In genomic region chr17:69015631-69016030, GRCh38 we compare ENCODE assay signal across 1 cellular context.
TF ChIP-seq lines count a peak whose summit lies in the region.

No MANE protein-coding gene starts in this region.

TF ChIP-seq in HepG2, 621 proteins besides CTCF, POLR2A, EP300 and RAD21 (continued from another document):
- TF ChIP-seq ZNF280B (CRISPR knock-in tag; IDR thresholded peaks at IDR 0.05; ENCODE audit: borderline replicate concordance) (no peak), NFE2L1 (CRISPR knock-in tag; IDR thresholded peaks at IDR 0.05; ENCODE audit: borderline replicate concordance) (no peak), RARA (CRISPR knock-in tag; IDR thresholded peaks at IDR 0.05) (peak; percentile 46; the same call in 1 of the 2 replicates), NR2F2 (IDR thresholded peaks at IDR 0.05; ENCODE audit: borderline replicate concordance, low read depth) (peak; percentile 69), HNRNPK (IDR thresholded peaks at IDR 0.05; ENCODE audit: low read depth, low read length, poor library complexity, severe bottlenecking) (no peak), RBM22 (optimal IDR thresholded peaks at IDR 0.05; ENCODE audit: low read length) (no peak), ZNF639 (CRISPR knock-in tag; conservative IDR thresholded peaks at IDR 0.05) (no peak)
